11 cellular contexts compared by ENCODE assay signal in the genomic region with DNA sequence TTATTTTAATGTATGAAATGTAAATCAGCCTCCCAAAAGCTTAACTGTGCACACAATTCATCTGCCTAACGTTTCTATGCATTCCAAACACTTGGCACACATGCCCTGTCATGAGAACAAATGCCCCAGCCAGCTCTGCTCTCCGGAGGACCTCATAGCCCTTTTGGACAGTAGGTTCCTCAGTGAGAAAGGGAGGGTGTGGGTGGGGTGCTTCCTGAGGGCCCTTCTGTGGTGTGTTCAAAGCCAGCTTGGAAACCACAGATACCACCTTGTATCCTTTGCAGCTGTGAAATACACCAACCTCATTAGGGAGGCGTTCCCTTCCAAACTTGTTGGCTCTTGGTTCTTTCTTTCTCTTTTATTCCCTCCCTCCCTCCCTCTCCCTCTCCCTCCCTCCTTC.
DNase-seq lines count a peak whose midpoint lies in the region; ATAC-seq and TF ChIP-seq lines count a peak whose summit lies in the region.
"Had no signal": no experiment of that assay in that cellular context is flagged by ENCODE, and none has a peak within 500 bp of the region (broad histone marks: within the 10 kb centered on the region; RNA-seq: fewer than 3 reads in every experiment).

No MANE protein-coding gene starts in this region.

- dilution Hi-C loops in mammary epithelial cell (cut with HindIII; ENCODE audit: low sequenced_read_pairs) = loop anchor here (5.0 kb wide), 1 partner anchor 101 kb away; no protein-coding TSS in a partner anchor

- peaks cover 7% of the 10 kb centered on the region; the same call in 1 of the 2 replicates for H3F3A ChIP-seq in MM.1S (ENCODE audit: insufficient read depth, low read length)

- H3K23ac ChIP-seq in mesenchymal stem cell (ENCODE audit: low read length in 2 of 2) = no peak overlapping the region

- H2AK5ac ChIP-seq in mesenchymal stem cell (ENCODE audit: low read length, severe bottlenecking) = no peak overlapping the region

- no peak overlapping the region for H3K4ac ChIP-seq in mesenchymal stem cell (ENCODE audit: low read depth in 1 of 2, low read length in 2 of 2)

- H3K27me3 ChIP-seq in mammary epithelial cell (ENCODE audit: insufficient read depth, low read length) (no peaks in the 10 kb centered on the region), MM.1S (replicated peaks; ENCODE audit: insufficient read depth, low read length) (no peaks in the 10 kb centered on the region), BE2C (peaks cover 65% of the 10 kb centered on the region), mesenchymal stem cell (ENCODE audit: control insufficient read depth in 1 of 2, insufficient read depth in 1 of 2, low read length in 2 of 2) (peaks cover 56 to 74% of the 10 kb centered on the region in 2 experiments)

- in situ Hi-C loops in mammary epithelial cell (cut with MboI; ENCODE audit: low sequenced_read_pairs in 2 of 2) = no loop called here

- POLR2A ChIA-PET in MCF 10A (lab: Yijun Ruan, JAX) = no interaction called here

- no peak overlapping the region for H3K18ac ChIP-seq in mesenchymal stem cell (ENCODE audit: low read depth in 1 of 2, low read length in 2 of 2)

- H3K36me3 ChIP-seq in mammary epithelial cell (ENCODE audit: insufficient read depth, low read length) (no peaks in the 10 kb centered on the region), MM.1S (replicated peaks; ENCODE audit: insufficient read depth, low read length) (no peaks in the 10 kb centered on the region), BE2C (no peaks in the 10 kb centered on the region), mesenchymal stem cell (ENCODE audit: control insufficient read depth in 1 of 2, insufficient read depth in 2 of 2, low read depth in 1 of 2, low read length in 2 of 2) (no peaks in the 10 kb centered on the region)
- H3K36me3 ChIP-seq: tibial artery had no signal

- H3K4me2 ChIP-seq in mammary epithelial cell (ENCODE audit: insufficient read depth, low read depth, low read length) (no peak overlapping the region), MM.1S (ENCODE audit: low read depth, low read length) (peak overlapping the region; percentile 53), mesenchymal stem cell (ENCODE audit: low read length, poor library complexity, severe bottlenecking) (no peak overlapping the region)

- H2BK5ac ChIP-seq in mesenchymal stem cell (ENCODE audit: low read depth, low read length, poor library complexity, severe bottlenecking) = no peak overlapping the region

- H3K9me3 ChIP-seq in mammary epithelial cell (replicated peaks; ENCODE audit: insufficient read depth, low read length) (no peaks in the 10 kb centered on the region), MM.1S (replicated peaks; ENCODE audit: insufficient read depth, low read length) (no peaks in the 10 kb centered on the region), BE2C (no peaks in the 10 kb centered on the region), mesenchymal stem cell (ENCODE audit: control insufficient read depth, low read length) (no peaks in the 10 kb centered on the region)
- H3K9me3 ChIP-seq: tibial artery had no signal

- TF ChIP-seq CTCF in mammary epithelial cell (conservative IDR thresholded peaks at IDR 0.05 in 1 of 2, IDR thresholded peaks at IDR 0.05 in 1 of 2; ENCODE audit: extremely low read depth in 1 of 2, insufficient read depth in 1 of 2, low read depth in 1 of 2, low read length in 2 of 2) = no peak
- TF ChIP-seq CTCF in MCF 10A (IDR thresholded peaks at IDR 0.05; ENCODE audit: unreplicated experiment) = no peak
- no peak for TF ChIP-seq CTCF in MM.1S (IDR thresholded peaks at IDR 0.05; ENCODE audit: low read length)
- TF ChIP-seq CTCF in BE2C (IDR thresholded peaks at IDR 0.05; ENCODE audit: low read depth, low read length) = no peak

- H2AFZ ChIP-seq in mammary epithelial cell (ENCODE audit: low read depth, low read length) (no peak overlapping the region), MM.1S (ENCODE audit: low read length) (no peak overlapping the region), mesenchymal stem cell (ENCODE audit: low read depth, low read length) (no peak overlapping the region)

- no peaks in the 10 kb centered on the region for H3K9me2 ChIP-seq in MM.1S (replicated peaks; ENCODE audit: insufficient read depth, low read length)

- H4K20me1 ChIP-seq in mammary epithelial cell (ENCODE audit: insufficient read depth, low read length) = no peaks in the 10 kb centered on the region
- no peaks in the 10 kb centered on the region for H4K20me1 ChIP-seq in MM.1S (ENCODE audit: insufficient read depth, low read length)

- H3K27ac Mint-ChIP-seq in MCF 10A (ENCODE audit: low read depth, unreplicated experiment) = no peak overlapping the region
- H3K27ac Mint-ChIP-seq in activated naive CD4-positive, alpha-beta T cell treated with anti-CD3 and anti-CD28 coated beads for 36 hours = no peak overlapping the region

- no peaks in the 10 kb centered on the region for H3K4me1 Mint-ChIP-seq in MCF 10A (ENCODE audit: insufficient read depth, unreplicated experiment)
- peaks cover 36% of the 10 kb centered on the region for H3K4me1 Mint-ChIP-seq in activated naive CD4-positive, alpha-beta T cell treated with anti-CD3 and anti-CD28 coated beads for 36 hours (ENCODE audit: low read depth)

- H3K79me2 ChIP-seq in mammary epithelial cell (ENCODE audit: insufficient read depth, low read length) (no peaks in the 10 kb centered on the region), MM.1S (ENCODE audit: low read length) (no peaks in the 10 kb centered on the region)

- H3K27ac ChIP-seq in mammary epithelial cell (ENCODE audit: insufficient read depth, low read depth, low read length) = no peak overlapping the region
- H3K27ac ChIP-seq in MM.1S (ENCODE audit: low read length) = peak overlapping the region; percentile 81
- H3K27ac ChIP-seq in mesenchymal stem cell (ENCODE audit: low read length, poor library complexity, severe bottlenecking) = no peak overlapping the region
- H3K27ac ChIP-seq: tibial artery had no signal

- H2BK120ac ChIP-seq in mesenchymal stem cell (ENCODE audit: low read depth, low read length) = no peak overlapping the region

- 0% methylated on average over 1 of the region's 3 CpGs for WGBS in mammary epithelial cell (ENCODE audit: low coverage, missing lambda C conversion rate)
- WGBS in mesenchymal stem cell = 65% methylated on average over 3 of the region's 3 CpGs

- DNase-seq in mammary epithelial cell (peak; percentile 43), MCF 10A (ENCODE audit: unreplicated experiment) (no peak), MM.1S (peak; percentile 93), BE2C (no peak), NCI-H2227 treated with DMSO at 0.1 percent for 48 hours (lab: John Stamatoyannopoulos, UW) (no peak), mesenchymal stem cell (no peak)
- peak; percentile 17 for DNase-seq in activated naive CD4-positive, alpha-beta T cell treated with anti-CD3 and anti-CD28 coated beads for 36 hours
- peak; percentile 37 for DNase-seq in stimulated activated naive CD8-positive, alpha-beta T cell treated with anti-CD3 and anti-CD28 coated beads, Interleukin-15, Interleukin-2, amounts not matched to agents 100 U/mL and 50 U/mL, for 24 hours
- DNase-seq: NCI-H1048, NCI-H82, tibial artery had no signal

- H3K27me3 Mint-ChIP-seq in MCF 10A (ENCODE audit: insufficient read depth, unreplicated experiment) = peaks cover 99% of the 10 kb centered on the region
- H3K27me3 Mint-ChIP-seq in activated naive CD4-positive, alpha-beta T cell treated with anti-CD3 and anti-CD28 coated beads for 36 hours (ENCODE audit: low read depth) = peaks cover 5% of the 10 kb centered on the region

- H3K14ac ChIP-seq in mesenchymal stem cell (ENCODE audit: low read length in 2 of 2) = no peak overlapping the region

- BruUV-seq in mammary epithelial cell (replicated peaks; lab: Mats Ljungman, UMichigan) = no TSS peak
- BruUV-seq in MCF 10A (replicated peaks; lab: Mats Ljungman, UMichigan) = no TSS peak

- peaks cover 7% of the 10 kb centered on the region for H3K4me1 ChIP-seq in mammary epithelial cell (ENCODE audit: insufficient read depth, low read length)
- H3K4me1 ChIP-seq in MM.1S (ENCODE audit: low read length) = peaks cover 14% of the 10 kb centered on the region
- H3K4me1 ChIP-seq in BE2C = no peaks in the 10 kb centered on the region
- no peaks in the 10 kb centered on the region for H3K4me1 ChIP-seq in mesenchymal stem cell (ENCODE audit: control insufficient read depth, insufficient read depth, low read depth, low read length)
- H3K4me1 ChIP-seq: tibial artery had no signal

- peak; percentile 85 for ATAC-seq in stimulated activated naive CD8-positive, alpha-beta T cell treated with anti-CD3 and anti-CD28 coated beads, Interleukin-15, Interleukin-2, amounts not matched to agents 100 U/mL and 50 U/mL, for 24 hours

- no peak overlapping the region for H4K8ac ChIP-seq in mesenchymal stem cell (ENCODE audit: low read length)

- H3K9ac ChIP-seq in mammary epithelial cell (ENCODE audit: insufficient read depth, low read length) (no peak overlapping the region), MM.1S (ENCODE audit: low read length) (peak overlapping the region; percentile 25; the same call in 1 of the 2 replicates), mesenchymal stem cell (ENCODE audit: low read length) (no peak overlapping the region)

- H3K4me3 ChIP-seq in mammary epithelial cell (replicated peaks in 1 of 3; ENCODE audit: insufficient read depth in 1 of 3, low read depth in 2 of 3, low read length in 3 of 3) (no peak overlapping the region), MM.1S (ENCODE audit: low read length) (peak overlapping the region; percentile 16; the same call in 1 of the 2 replicates), BE2C (ENCODE audit: low read depth, low read length) (no peak overlapping the region), mesenchymal stem cell (ENCODE audit: insufficient read depth in 1 of 2, low read depth in 1 of 2, low read length in 2 of 2) (no peak overlapping the region)
- H3K4me3 ChIP-seq: tibial artery had no signal

- H4K91ac ChIP-seq in mesenchymal stem cell (ENCODE audit: low read length) = no peak overlapping the region

- H2BK15ac ChIP-seq in mesenchymal stem cell (ENCODE audit: low read depth, poor library complexity, severe bottlenecking) = no peak overlapping the region

- no peak overlapping the region for H2BK12ac ChIP-seq in mesenchymal stem cell (ENCODE audit: low read length in 2 of 2)

- H3K36me3 Mint-ChIP-seq in MCF 10A (ENCODE audit: insufficient read depth, unreplicated experiment) = no peaks in the 10 kb centered on the region
- H3K36me3 Mint-ChIP-seq in activated naive CD4-positive, alpha-beta T cell treated with anti-CD3 and anti-CD28 coated beads for 36 hours (ENCODE audit: low read depth) = no peaks in the 10 kb centered on the region

- no peak overlapping the region for H3K4me3 Mint-ChIP-seq in MCF 10A (ENCODE audit: unreplicated experiment)
- no peak overlapping the region for H3K4me3 Mint-ChIP-seq in activated naive CD4-positive, alpha-beta T cell treated with anti-CD3 and anti-CD28 coated beads for 36 hours

- H3K79me1 ChIP-seq in mesenchymal stem cell (replicated peaks; ENCODE audit: low read length, poor library complexity, severe bottlenecking) = no peaks in the 10 kb centered on the region

- intact Hi-C loops in mammary epithelial cell (cut with micrococcal nuclease) (no loop called here), MCF 10A (cut with micrococcal nuclease) (no loop called here)
- intact Hi-C loops in activated naive CD4-positive, alpha-beta T cell treated with anti-CD3 and anti-CD28 coated beads for 36 hours (cut with micrococcal nuclease) = no loop called here

- H3K9me3 Mint-ChIP-seq in MCF 10A (ENCODE audit: unreplicated experiment) = no peaks in the 10 kb centered on the region
- no peaks in the 10 kb centered on the region for H3K9me3 Mint-ChIP-seq in activated naive CD4-positive, alpha-beta T cell treated with anti-CD3 and anti-CD28 coated beads for 36 hours

- CTCF ChIA-PET in mammary epithelial cell (lab: Charles Lee; ENCODE audit: low non-redundant PET) (no interaction called here), MCF 10A (lab: Yijun Ruan, JAX) (no interaction called here)
- CTCF ChIA-PET in activated naive CD4-positive, alpha-beta T cell treated with anti-CD3 and anti-CD28 coated beads for 36 hours (lab: Charles Lee) = interaction anchor here (0.6 to 1.2 kb wide), 2 partner anchors 19 to 203 kb away, joined by 3 read pairs; a partner anchor contains a TSS

Comparison
In these comparisons a context has a peak if more than half of its experiments do, and no peak if none do; other contexts are left out.
1. DNase-seq: peak in mammary epithelial cell (single experiment), MM.1S (single experiment), activated naive CD4-positive, alpha-beta T cell treated with anti-CD3 and anti-CD28 coated beads for 36 hours (single experiment) and stimulated activated naive CD8-positive, alpha-beta T cell treated with anti-CD3 and anti-CD28 coated beads, Interleukin-15, Interleukin-2, amounts not matched to agents 100 U/mL and 50 U/mL, for 24 hours (single experiment); none in MCF 10A (single experiment), BE2C (single experiment), NCI-H2227 treated with DMSO at 0.1 percent for 48 hours (single experiment) and mesenchymal stem cell (single experiment).